In genomic region chr6:2259002-2259494, GRCh38 we compare ENCODE assay signal across 26 cellular contexts. TPM values are rescaled to one million over a fixed set of nuclear protein-coding genes. Genes with fewer than 3 reads are reported as not detected.
A peak's percentile ranks its signal among the peaks of the same experiment; 100 is the strongest.
DNase-seq lines count a peak whose midpoint lies in the region; FAIRE-seq and TF ChIP-seq lines count a peak whose summit lies in the region.
"Had no signal": no experiment of that assay in that cellular context is flagged by ENCODE, and none has a peak within 500 bp of the region (broad histone marks: within the 10 kb centered on the region; RNA-seq: fewer than 3 reads in every experiment).

No MANE protein-coding gene starts in this region.

- H3K36me3 ChIP-seq in keratinocyte (ENCODE audit: control insufficient read depth in 2 of 2, extremely low read depth in 1 of 2, insufficient read depth in 2 of 2, low read length in 2 of 2), result no peaks in the 10 kb centered on the region
- H3K36me3 ChIP-seq in small intestine (ENCODE audit: control insufficient read depth in 2 of 2, insufficient read depth in 2 of 2, low read length in 2 of 2), result no peaks in the 10 kb centered on the region
- H3K36me3 ChIP-seq: brain microvascular endothelial cell, gastrocnemius medialis, HAP-1, thyroid gland had no signal

- H3K9me3 Mint-ChIP-seq in Calu3 (ENCODE audit: low read depth, unreplicated experiment), result peaks cover 3% of the 10 kb centered on the region
- H3K9me3 Mint-ChIP-seq: activated naive CD4-positive, alpha-beta T cell treated with anti-CD3 and anti-CD28 coated beads for 36 hours had no signal

- H3K27me3 ChIP-seq in keratinocyte (ENCODE audit: control insufficient read depth, extremely low read depth, insufficient read depth, low read length) (no peaks in the 10 kb centered on the region), small intestine (ENCODE audit: control insufficient read depth in 2 of 2, insufficient read depth in 2 of 2, low read length in 2 of 2) (no peaks in the 10 kb centered on the region)
- H3K27me3 ChIP-seq: BLaER1, brain microvascular endothelial cell, gastrocnemius medialis, thyroid gland had no signal

- peak overlapping the region; percentile 12 for H3K4me3 Mint-ChIP-seq in Calu3 (ENCODE audit: low read depth, unreplicated experiment)
- H3K4me3 Mint-ChIP-seq: activated naive CD4-positive, alpha-beta T cell treated with anti-CD3 and anti-CD28 coated beads for 36 hours; stimulated activated naive CD8-positive, alpha-beta T cell treated with anti-CD3 and anti-CD28 coated beads, Interleukin-15, Interleukin-2, amounts not matched to agents 100 ng/mL and 50 ng/mL, for 24 hours; T-helper 1 cell treated with Interleukin-12 subunit alpha and Interleukin-12 subunit beta and Interleukin-4 antibody, amounts not matched to agents 30 μg/mL and 1 μg/mL, for 36 hours had no signal

- H3K27me3 Mint-ChIP-seq in Calu3 (ENCODE audit: unreplicated experiment), result no peaks in the 10 kb centered on the region
- H3K27me3 Mint-ChIP-seq: stimulated activated naive CD8-positive, alpha-beta T cell treated with anti-CD3 and anti-CD28 coated beads, Interleukin-15, Interleukin-2, amounts not matched to agents 100 ng/mL and 50 ng/mL, for 24 hours had no signal

- H3K9me3 ChIP-seq in keratinocyte (ENCODE audit: control insufficient read depth, low read depth, low read length) (no peaks in the 10 kb centered on the region), small intestine (ENCODE audit: control insufficient read depth, low read depth) (no peaks in the 10 kb centered on the region)
- H3K9me3 ChIP-seq: gastrocnemius medialis, HAP-1, thyroid gland had no signal

- DNase-seq in Calu3 (peak; percentile 17), NCI-H748 (lab: John Stamatoyannopoulos, UW; ENCODE audit: unreplicated experiment) (peak; percentile 54), keratinocyte (ENCODE audit: low read depth, low spot score) (no peak), small intestine (peak; percentile 98), SK-N-DZ (ENCODE audit: low spot score) (no peak), NAMALWA (ENCODE audit: low spot score) (no peak)
- no peak for DNase-seq in activated CD4-positive, alpha-beta T cell treated with anti-CD3 and anti-CD28 coated beads, Interleukin-2, amount 50 U/mL, for 1 hour
- DNase-seq: activated CD4-positive, alpha-beta T cell treated with anti-CD3 and anti-CD28 coated beads, Interleukin-2, amount 50 U/mL, for 48 hours; activated naive CD4-positive, alpha-beta T cell treated with anti-CD3 and anti-CD28 coated beads for 36 hours; amniotic stem cell; brain microvascular endothelial cell; DND-41; gastrocnemius medialis; GF-D8; Karpas-422; left cardiac atrium; NCI-H1417 treated with DMSO at 0.1 percent for 48 hours; thyroid gland had no signal

- intact Hi-C loops in Calu3 (cut with micrococcal nuclease; ENCODE audit: unreplicated experiment), result no loop called here

- no peak overlapping the region for H3K4me3 ChIP-seq in keratinocyte (ENCODE audit: control insufficient read depth in 2 of 3, extremely low read depth in 1 of 3, insufficient read depth in 2 of 3, low read depth in 1 of 3, low read length in 3 of 3)
- H3K4me3 ChIP-seq in small intestine (ENCODE audit: low read depth in 1 of 2, low read length in 2 of 2), result no peak overlapping the region
- H3K4me3 ChIP-seq: BLaER1, gastrocnemius medialis, HAP-1, SK-N-MC, smooth muscle cell, thyroid gland had no signal

- dilution Hi-C loops in keratinocyte (cut with MboI; ENCODE audit: extremely low pct_ligation_motif_present, low sequenced_read_pairs), result no loop called here

- CTCF ChIA-PET in Calu3 (lab: Charles Lee), result interaction anchor here (1.0 kb wide), 1 partner anchor 9 kb away, joined by 4 read pairs; no protein-coding TSS in a partner anchor

- H3K27ac ChIP-seq in keratinocyte (ENCODE audit: control insufficient read depth, insufficient read depth, low read length), result no peak overlapping the region
- no peak overlapping the region for H3K27ac ChIP-seq in small intestine (ENCODE audit: low read depth in 1 of 2, low read length in 1 of 2)
- H3K27ac ChIP-seq: BLaER1, brain microvascular endothelial cell, gastrocnemius medialis, RWPE1, SK-N-MC, thyroid gland had no signal

- H3K36me3 Mint-ChIP-seq in Calu3 (ENCODE audit: insufficient read depth, unreplicated experiment), result no peaks in the 10 kb centered on the region

- BruUV-seq in Calu3 (replicated peaks; lab: Mats Ljungman, UMichigan), result no TSS peak

- peak; percentile 49 for FAIRE-seq in keratinocyte (lab: Jason Lieb, UNC)
- peak; percentile 92 for FAIRE-seq in small intestine (lab: Jason Lieb, UNC)
- FAIRE-seq: TTC549 had no signal

- H3K9ac ChIP-seq in keratinocyte (ENCODE audit: control insufficient read depth, extremely low read depth, insufficient read depth, low read length), result no peak overlapping the region
- H3K9ac ChIP-seq: BLaER1 had no signal

- H4K20me1 ChIP-seq in keratinocyte (ENCODE audit: control insufficient read depth, extremely low read depth, insufficient read depth, low read length), result no peaks in the 10 kb centered on the region

- H3K79me2 ChIP-seq in keratinocyte (ENCODE audit: control insufficient read depth, insufficient read depth, low read length), result no peaks in the 10 kb centered on the region

- H3K9me1 ChIP-seq in keratinocyte (ENCODE audit: control insufficient read depth, extremely low read depth, insufficient read depth, low read length), result no peaks in the 10 kb centered on the region

- WGBS in small intestine, 3 donors, result 14 to 46% (median 24%) methylated on average over 4 of the region's 4 CpGs

- no peak overlapping the region for H3K4me2 ChIP-seq in keratinocyte (ENCODE audit: control insufficient read depth, extremely low read depth, insufficient read depth, low read depth, low read length)
- H3K4me2 ChIP-seq: BLaER1, smooth muscle cell had no signal

- H2AFZ ChIP-seq in keratinocyte (ENCODE audit: control insufficient read depth, low read length), result no peak overlapping the region

- TF ChIP-seq CTCF in Calu3 (IDR thresholded peaks at IDR 0.05; ENCODE audit: unreplicated experiment), result no peak
- no peak for TF ChIP-seq CTCF in keratinocyte (optimal IDR thresholded peaks at IDR 0.05 in 1 of 3, IDR thresholded peaks at IDR 0.05 in 1 of 3, conservative IDR thresholded peaks at IDR 0.05 in 1 of 3; ENCODE audit: extremely low read depth in 1 of 3, insufficient read depth in 2 of 3, low read length in 3 of 3)

- no peaks in the 10 kb centered on the region for H3K4me1 ChIP-seq in keratinocyte (ENCODE audit: control insufficient read depth, extremely low read depth, insufficient read depth, low read length)
- H3K4me1 ChIP-seq in small intestine (ENCODE audit: control insufficient read depth in 2 of 2, insufficient read depth in 1 of 2, low read depth in 1 of 2, low read length in 1 of 2), result peaks cover 4 to 6% of the 10 kb centered on the region in 2 donors
- H3K4me1 ChIP-seq: BLaER1, gastrocnemius medialis, HAP-1, thyroid gland had no signal

- H3K4me1 Mint-ChIP-seq in Calu3 (ENCODE audit: low read depth, unreplicated experiment), result peaks cover 29% of the 10 kb centered on the region

- H3K27ac Mint-ChIP-seq in Calu3 (ENCODE audit: unreplicated experiment), result peak overlapping the region; percentile 73
- H3K27ac Mint-ChIP-seq: activated naive CD4-positive, alpha-beta T cell treated with anti-CD3 and anti-CD28 coated beads for 36 hours; stimulated activated naive CD8-positive, alpha-beta T cell treated with anti-CD3 and anti-CD28 coated beads, Interleukin-15, Interleukin-2, amounts not matched to agents 100 ng/mL and 50 ng/mL, for 24 hours; T-helper 1 cell treated with Interleukin-12 subunit alpha and Interleukin-12 subunit beta and Interleukin-4 antibody, amounts not matched to agents 30 μg/mL and 1 μg/mL, for 36 hours had no signal

RNA-seq across cellular contexts. Expression of gene GMDS, which starts 13.6 kb away (rescaled TPM):
- total RNA-seq in Calu3 (2022), result 52.5 and 58.2 TPM in 2 replicates
- 9.6 to 23.3 TPM (median 22.1 TPM) in 3 replicates for polyA plus RNA-seq in keratinocyte
- 27.9 TPM for polyA plus RNA-seq in keratinocyte (2011; ENCODE audit: low read depth)
- polyA plus RNA-seq in keratinocyte (2011; cell fraction: cytosol; rRNA removed), result 21.3 and 23.2 TPM in 2 replicates
- polyA plus RNA-seq in keratinocyte (2011; cell fraction: nucleus; rRNA removed), result 10.4 and 19.8 TPM in 2 replicates
- 8.1 and 17.7 TPM in 2 replicates for polyA plus RNA-seq in keratinocyte (2012; ENCODE audit: low replicate concordance)
- 4.8 to 8.3 TPM (median 5.9 TPM) in 3 replicates for polyA minus RNA-seq in keratinocyte
- polyA minus RNA-seq in keratinocyte (2011; cell fraction: cytosol; rRNA and poly(A)+ RNA removed), result 6.3 TPM
- polyA minus RNA-seq in keratinocyte (2011; cell fraction: nucleus; rRNA and poly(A)+ RNA removed), result 9.2 and 26.7 TPM in 2 replicates
- polyA plus RNA-seq in small intestine, result 100 to 1,000 TPM; 168 to 243 (median 232) TPM
- 12.0 and 14.9 TPM in 2 replicates for polyA plus RNA-seq in SK-N-DZ (2014; cell fraction: cytosol; rRNA removed)
- polyA plus RNA-seq in SK-N-DZ (2014; cell fraction: nucleus; rRNA removed), result 2.5 and 3.8 TPM in 2 replicates

Comparison
In these comparisons a context has a peak if more than half of its experiments do, and no peak if none do; other contexts are left out.
1. DNase-seq: peak in Calu3 (single experiment), NCI-H748 (single experiment) and small intestine (single experiment); none in keratinocyte (single experiment), SK-N-DZ (single experiment), NAMALWA (single experiment) and activated CD4-positive, alpha-beta T cell treated with anti-CD3 and anti-CD28 coated beads, Interleukin-2, amount 50 U/mL, for 1 hour (single experiment).
2. RNA of gene GMDS, which starts 13.6 kb away (polyA plus RNA-seq): 168 to 243 TPM in small intestine; 8.1 to 27.9 TPM in keratinocyte; every median in the first group is over 4 times any median in the second.